In the genomic region with DNA sequence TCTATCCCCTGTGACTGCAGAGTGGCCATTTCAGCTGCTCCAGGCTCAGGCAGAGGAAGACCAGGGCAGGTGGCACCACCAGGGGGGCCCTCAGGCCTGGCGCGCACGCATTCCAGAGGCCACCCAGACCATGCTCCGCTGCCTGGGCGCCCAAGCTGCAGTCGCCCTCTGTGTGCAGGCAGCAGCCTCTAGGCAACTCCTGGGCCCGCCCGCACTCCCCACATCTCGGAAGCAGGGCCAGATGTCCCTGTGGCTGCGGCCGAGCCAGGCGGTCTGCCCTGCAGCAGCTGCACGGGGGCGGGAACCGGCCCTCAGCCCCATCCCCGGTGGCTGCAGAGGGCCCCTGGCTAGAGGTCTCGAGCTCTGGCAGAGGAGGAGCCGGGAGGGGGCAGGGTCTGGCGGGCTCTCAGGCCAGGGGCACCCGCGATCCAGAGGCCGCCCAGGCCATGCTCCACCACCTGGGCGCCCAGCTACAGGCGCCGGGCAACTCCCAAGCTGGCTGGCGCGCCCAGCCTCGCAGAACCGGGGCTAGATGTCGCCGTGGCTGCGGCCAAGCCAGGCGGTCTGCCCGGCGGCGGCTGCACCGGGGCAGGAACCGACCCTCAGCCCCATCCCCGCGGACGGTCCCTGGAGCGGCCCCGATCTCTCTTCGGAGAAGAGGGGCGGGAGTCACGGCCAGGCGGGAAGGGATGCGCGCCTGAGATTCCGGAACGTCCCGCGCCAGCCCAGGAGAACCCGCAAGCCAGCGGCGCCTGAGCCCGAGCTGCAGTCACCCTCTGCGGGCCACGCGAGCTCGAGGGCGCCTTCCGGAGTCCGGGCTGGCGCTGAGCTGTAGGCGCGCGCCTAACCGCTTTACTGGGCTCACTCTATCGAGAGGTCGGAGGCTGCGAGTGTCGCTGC, we compare ENCODE assay signal across 8 cellular contexts. TPM values are rescaled to one million over a fixed set of nuclear protein-coding genes. Genes with fewer than 3 reads are reported as not detected.
DNase-seq lines count a peak whose midpoint lies in the region; ATAC-seq and TF ChIP-seq lines count a peak whose summit lies in the region.
"Not testable (repeated sequence)": the region's sequence is repeated elsewhere in the genome, so short reads cannot be mapped to it uniquely, and the experiment has no call there.

TSS of gene ANKRD18B (plus strand) at position 855 of the 900 bp plus-strand sequence. CDS start 239 bp downstream, outside the sequence.

- peaks cover 18% of the 10 kb centered on the region for H3K4me1 Mint-ChIP-seq in nephron progenitor cell

- not testable (repeated sequence) for H3K9me3 ChIP-seq in cardiac muscle cell (ENCODE audit: low read depth)

- peak within 1 kb of the TSS; percentile 76 for H3K4me3 ChIP-seq in WI38 (ENCODE audit: low read depth, low read length)
- H3K4me3 ChIP-seq in astrocyte of the spinal cord (ENCODE audit: low read depth, low read length), result peak within 1 kb of the TSS; percentile 61
- H3K4me3 ChIP-seq in cardiac muscle cell, result peak within 1 kb of the TSS; percentile 32

- not testable (repeated sequence) for H3K4me1 ChIP-seq in cardiac muscle cell (ENCODE audit: low read depth)

- in situ Hi-C loops in astrocyte of the spinal cord (cut with HindIII; ENCODE audit: low sequenced_read_pairs), result not testable (repeated sequence)

- H3K36me3 Mint-ChIP-seq in nephron progenitor cell (ENCODE audit: low read depth), result not testable (repeated sequence)

- H3K27ac Mint-ChIP-seq in nephron progenitor cell, result peak within 1 kb of the TSS; percentile 42

- H3K36me3 ChIP-seq in cardiac muscle cell, result not testable (repeated sequence)

- ATAC-seq in HG02759 (IDR thresholded peaks at IDR 0.05; ENCODE audit: unreplicated experiment), result peak; percentile 58
- ATAC-seq in stimulated activated naive CD8-positive, alpha-beta T cell treated with anti-CD3 and anti-CD28 coated beads, Interleukin-15, Interleukin-2, amounts not matched to agents 100 U/mL and 50 U/mL, for 24 hours, result peak; percentile 93

- not testable (repeated sequence) for H3K9me3 Mint-ChIP-seq in nephron progenitor cell

- not testable (repeated sequence) for TF ChIP-seq CTCF in WI38 (IDR thresholded peaks at IDR 0.05; ENCODE audit: low read depth, low read length)
- TF ChIP-seq CTCF in astrocyte of the spinal cord (IDR thresholded peaks at IDR 0.05; ENCODE audit: low read depth, low read length) (peak; percentile 52), cardiac muscle cell (IDR thresholded peaks at IDR 0.05; ENCODE audit: low read depth, low read length) (peak; percentile 23), nephron progenitor cell (IDR thresholded peaks at IDR 0.05) (peak; percentile 49)

- peak within 1 kb of the TSS; percentile 97 for H3K4me3 Mint-ChIP-seq in nephron progenitor cell

- peaks cover 51% of the 10 kb centered on the region for H3K27me3 ChIP-seq in cardiac muscle cell

- peak; percentile 15 for DNase-seq in COLO829 (ENCODE audit: low spot score)
- peak; percentile 37 for DNase-seq in NCI-H524 treated with DMSO at 0.1 percent for 48 hours (lab: John Stamatoyannopoulos, UW)
- peak; percentile 56 for DNase-seq in astrocyte of the spinal cord (ENCODE audit: low read depth, low spot score)
- peak; percentile 52 to 69 for DNase-seq in cardiac muscle cell (ENCODE audit: low read depth in 1 of 2, low spot score in 1 of 2)
- peak; percentile 78 for DNase-seq in nephron progenitor cell
- DNase-seq in stimulated activated naive CD8-positive, alpha-beta T cell treated with anti-CD3 and anti-CD28 coated beads, Interleukin-15, Interleukin-2, amounts not matched to agents 100 U/mL and 50 U/mL, for 24 hours, result peak; percentile 63

- not testable (repeated sequence) for H3K27me3 Mint-ChIP-seq in nephron progenitor cell (ENCODE audit: low read depth, poor library complexity)

- H3K27ac ChIP-seq in cardiac muscle cell, result not testable (repeated sequence)

RNA-seq across cellular contexts. Expression of gene ANKRD18B, which starts in this region (rescaled TPM):
- total RNA-seq in cardiac muscle cell, result 0.80 TPM in 1 of 2 replicates, not detected in the other
- 1.8 and 2.4 TPM in 2 replicates for polyA plus RNA-seq in cardiac muscle cell

Comparison
In these comparisons a context has a peak if more than half of its experiments do, and no peak if none do; other contexts are left out.
1. DNase-seq: peak in every context shown above with its lines; median percentile 78 in nephron progenitor cell; 63 in stimulated activated naive CD8-positive, alpha-beta T cell treated with anti-CD3 and anti-CD28 coated beads, Interleukin-15, Interleukin-2, amounts not matched to agents 100 U/mL and 50 U/mL, for 24 hours; 60 in cardiac muscle cell; 56 in astrocyte of the spinal cord; 37 in NCI-H524 treated with DMSO at 0.1 percent for 48 hours; 15 in COLO829.